In genomic region chr3:157259825-157260224, GRCh38 we compare ENCODE assay signal across 3 cellular contexts.
TF ChIP-seq lines count a peak whose summit lies in the region.

No MANE protein-coding gene starts in this region.

TF ChIP-seq in HEK293, 187 proteins besides CTCF, POLR2A, EP300 and RAD21:
- TF ChIP-seq HOXD13 (CRISPR knock-in tag; IDR thresholded peaks at IDR 0.05; ENCODE audit: borderline replicate concordance) (no peak), ZNF10 (tag by site-specific recombination; IDR thresholded peaks at IDR 0.05) (peak; percentile 64; the same call in 1 of the 2 replicates)

TF ChIP-seq in K562, 482 proteins besides CTCF, POLR2A, EP300 and RAD21:
- no peak for TF ChIP-seq ZBTB34 (CRISPR knock-in tag; IDR thresholded peaks at IDR 0.05)
- TF ChIP-seq ZNF134 (CRISPR knock-in tag; conservative IDR thresholded peaks at IDR 0.05): peak; percentile 96

TF ChIP-seq in endothelial cell of umbilical vein, 7 proteins besides CTCF, POLR2A, EP300 and RAD21:
- TF ChIP-seq GATA2 (IDR thresholded peaks at IDR 0.05; ENCODE audit: insufficient read depth, insufficient read length, low read depth, low read length): no peak
